In the genomic region with DNA sequence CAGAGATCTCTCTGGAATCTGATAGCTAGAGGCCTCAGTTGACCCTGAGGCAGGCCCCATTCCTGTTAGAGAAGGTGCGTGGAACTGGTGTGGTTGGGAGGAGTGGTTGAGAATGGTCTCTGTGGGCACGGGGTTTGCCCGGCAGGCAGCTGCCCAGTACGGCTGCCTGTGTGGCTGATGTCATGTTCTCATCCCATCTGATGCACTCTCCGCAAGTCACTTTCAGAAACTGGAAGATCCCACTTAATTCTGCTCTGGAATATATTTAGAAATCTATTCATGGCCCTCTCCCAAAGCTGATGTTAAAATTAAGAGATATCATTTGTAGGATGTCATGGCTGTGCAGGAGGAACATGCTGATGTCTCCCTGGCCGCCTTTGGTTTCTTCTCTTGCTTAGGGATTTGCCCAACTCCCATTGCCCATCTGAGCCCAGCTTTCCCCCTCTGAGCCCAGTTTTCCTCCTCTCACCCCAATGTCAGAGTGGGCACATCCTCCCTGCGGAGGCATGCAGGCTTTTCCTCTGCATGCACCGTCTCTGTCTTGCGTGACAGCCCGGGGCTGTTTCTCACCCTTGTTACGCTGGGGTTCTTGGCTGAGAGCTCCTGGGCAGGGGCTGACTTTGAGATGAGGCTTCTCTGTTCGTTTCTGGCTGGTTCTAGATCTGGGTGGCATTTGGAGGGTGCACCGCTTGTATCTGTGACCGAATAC, we compare ENCODE assay signal across 23 cellular contexts.
DNase-seq lines count a peak whose midpoint lies in the region; ATAC-seq lines count a peak whose summit lies in the region.
"Had no signal": no experiment of that assay in that cellular context is flagged by ENCODE, and none has a peak within 500 bp of the region (broad histone marks: within the 10 kb centered on the region; RNA-seq: fewer than 3 reads in every experiment).

No MANE protein-coding gene starts in this region.

- H3K4me3 ChIP-seq in BLaER1 treated with 17β-estradiol and CSF1 and Interleukin-3, amounts not matched to agents 10 nM and 100 nM: no peak overlapping the region
- H3K4me3 ChIP-seq: A549, PC-9 had no signal

- no peak overlapping the region; a peak in 1 of 22 replicates for H3K27ac ChIP-seq in BLaER1 treated with 17β-estradiol and CSF1 and Interleukin-3, amounts not matched to agents 10 nM and 100 nM
- peak overlapping the region; percentile 94 for H3K27ac ChIP-seq in cingulate gyrus (ENCODE audit: low read depth, low read length)
- H3K27ac ChIP-seq in substantia nigra (ENCODE audit: low read depth, low read length, poor library complexity, severe bottlenecking): peak overlapping the region; percentile 95
- H3K27ac ChIP-seq: A549, PC-9 had no signal

- ATAC-seq in GM18909 (IDR thresholded peaks at IDR 0.05; ENCODE audit: poor library complexity, unreplicated experiment): no peak
- ATAC-seq: A549 had no signal

- no peaks in the 10 kb centered on the region for H3K27me3 ChIP-seq in BLaER1 treated with 17β-estradiol and CSF1 and Interleukin-3, amounts not matched to agents 10 nM and 100 nM

- H3K4me1 ChIP-seq in BLaER1 treated with 17β-estradiol and CSF1 and Interleukin-3, amounts not matched to agents 10 nM and 100 nM: peaks cover 0 to 87% (median 75%) of the 10 kb centered on the region in 10 experiments; a peak in 16 of 20 replicates
- H3K4me1 ChIP-seq: A549 had no signal

- peaks cover 0 to 100% (median 45%) of the 10 kb centered on the region in 11 experiments; a peak in 14 of 22 replicates for H3K36me3 ChIP-seq in BLaER1 treated with 17β-estradiol and CSF1 and Interleukin-3, amounts not matched to agents 10 nM and 100 nM

- peaks cover 0 to 100% (median 47%) of the 10 kb centered on the region in 11 experiments; a peak in 13 of 22 replicates for H4K20me1 ChIP-seq in BLaER1 treated with 17β-estradiol and CSF1 and Interleukin-3, amounts not matched to agents 10 nM and 100 nM

- no peak overlapping the region for H3K9ac ChIP-seq in BLaER1 treated with 17β-estradiol and CSF1 and Interleukin-3, amounts not matched to agents 10 nM and 100 nM

- peak; percentile 34 for DNase-seq in midbrain (lab: John Stamatoyannopoulos, UW)
- DNase-seq in substantia nigra (lab: John Stamatoyannopoulos, UW): peak in 10 of 49 donors; percentile 24 to 50 (median 36)
- DNase-seq in central memory CD4-positive, alpha-beta T cell: no peak
- DNase-seq in activated T-cell treated with anti-CD3 and anti-CD28 coated beads, Interleukin-2, amount 50 U/mL, for 48 hours: no peak
- DNase-seq: AML-193, Calu3, DMS153, DND-41, Karpas-422, NCI-H1092 treated with DMSO at 0.1 percent for 48 hours, NCI-H1436, NCI-H187, NCI-H2081 treated with DMSO at 0.1 percent for 48 hours, NCI-H2171, NCI-H226, NCI-H510A, NCI-H774, PC-9, Right ventricle myocardium superior had no signal

- H3K4me2 ChIP-seq in BLaER1 treated with 17β-estradiol and CSF1 and Interleukin-3, amounts not matched to agents 10 nM and 100 nM: peak overlapping the region in 7 of 11 experiments; percentile 2 to 40 (median 18); a peak in 11 of 22 replicates
- H3K4me2 ChIP-seq: A549, PC-9 had no signal

- H3K9me3 ChIP-seq in BLaER1 treated with 17β-estradiol and CSF1 and Interleukin-3, amounts not matched to agents 10 nM and 100 nM (replicated peaks in 1 of 11): no peaks in the 10 kb centered on the region
- H3K9me3 ChIP-seq: A549 had no signal

Comparison
In these comparisons a context has a peak if more than half of its experiments do, and no peak if none do; other contexts are left out.
1. H3K27ac ChIP-seq: peak in cingulate gyrus (single experiment) and substantia nigra (single experiment); none in BLaER1 treated with 17β-estradiol and CSF1 and Interleukin-3, amounts not matched to agents 10 nM and 100 nM (0 of 11).